Comparison of ENCODE assay signal across 10 cellular contexts in the genomic region with DNA sequence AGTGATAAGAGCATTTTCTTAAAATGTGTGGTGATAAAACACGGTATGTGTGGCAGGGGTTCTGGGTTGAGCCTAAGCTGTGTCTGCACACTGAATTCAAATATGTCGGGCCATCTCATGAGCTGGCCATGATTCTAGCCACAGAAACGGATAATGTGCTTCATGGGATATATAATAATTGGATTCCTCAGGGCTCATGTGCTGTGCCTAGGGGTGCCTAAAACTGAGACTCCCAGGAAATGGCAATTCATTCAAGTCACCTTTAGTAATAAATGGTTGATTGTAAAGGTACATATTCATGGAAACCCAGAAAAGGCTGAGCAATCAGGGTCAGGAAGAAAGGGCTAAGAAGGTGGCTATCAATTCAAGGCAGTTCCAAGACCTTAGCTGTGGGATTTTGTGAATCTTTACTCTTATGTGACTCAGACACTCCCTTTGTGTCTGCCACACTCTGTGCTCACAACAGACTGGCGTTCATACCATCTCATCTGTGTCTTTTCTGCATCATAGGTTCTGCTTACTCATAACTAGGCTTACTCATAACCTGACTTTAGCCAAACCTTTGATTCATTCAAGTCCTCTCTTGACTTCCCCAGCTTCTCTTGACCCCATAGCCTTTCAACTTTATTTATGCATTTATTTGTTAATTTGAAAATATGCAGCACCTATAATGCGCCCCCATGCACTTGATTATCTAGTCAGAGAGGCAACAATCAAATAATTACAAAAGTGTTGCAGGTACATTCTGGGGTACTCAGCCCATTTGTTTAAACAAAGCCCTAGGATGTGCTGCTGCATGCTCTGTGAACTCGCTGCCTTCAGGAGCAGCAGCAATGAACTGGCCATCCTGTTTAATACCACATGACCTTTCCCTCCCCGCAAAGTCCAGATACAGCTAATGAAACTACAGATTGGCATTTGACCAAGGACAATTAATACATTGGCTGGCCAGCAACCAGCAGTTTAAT. TPM values are rescaled to one million over a fixed set of nuclear protein-coding genes. Genes with fewer than 3 reads are reported as not detected.
DNase-seq lines count a peak whose midpoint lies in the region; ATAC-seq lines count a peak whose summit lies in the region.
"Had no signal": no experiment of that assay in that cellular context is flagged by ENCODE, and none has a peak within 500 bp of the region (broad histone marks: within the 10 kb centered on the region; RNA-seq: fewer than 3 reads in every experiment).

No MANE protein-coding gene starts in this region.

- ATAC-seq in activated CD8-positive, alpha-beta memory T cell treated with anti-CD3 and anti-CD28 coated beads, Interleukin-2, amount 10 ng/mL, durations not matched to agents 7 days and 5 days, result peak; percentile 97
- peak; percentile 94 for ATAC-seq in HG02759 (IDR thresholded peaks at IDR 0.05; ENCODE audit: unreplicated experiment)

- H3K9me3 Mint-ChIP-seq in activated CD8-positive, alpha-beta memory T cell treated with anti-CD3 and anti-CD28 coated beads, Interleukin-2, amount 10 ng/mL, durations not matched to agents 7 days and 5 days (ENCODE audit: low read depth), result no peaks in the 10 kb centered on the region
- H3K9me3 Mint-ChIP-seq: activated naive CD4-positive, alpha-beta T cell treated with anti-CD3 and anti-CD28 coated beads, Interleukin-2, amount 50 U/mL, for 24 hours had no signal

- H3K27ac Mint-ChIP-seq in activated CD8-positive, alpha-beta memory T cell treated with anti-CD3 and anti-CD28 coated beads, Interleukin-2, amount 10 ng/mL, durations not matched to agents 7 days and 5 days, result peak overlapping the region; percentile 25
- H3K27ac Mint-ChIP-seq: activated naive CD4-positive, alpha-beta T cell treated with anti-CD3 and anti-CD28 coated beads, Interleukin-2, amount 50 U/mL, for 24 hours had no signal

- no peaks in the 10 kb centered on the region for H3K27me3 Mint-ChIP-seq in activated CD8-positive, alpha-beta memory T cell treated with anti-CD3 and anti-CD28 coated beads, Interleukin-2, amount 10 ng/mL, durations not matched to agents 7 days and 5 days

- no peak overlapping the region for H3K4me3 Mint-ChIP-seq in activated CD8-positive, alpha-beta memory T cell treated with anti-CD3 and anti-CD28 coated beads, Interleukin-2, amount 10 ng/mL, durations not matched to agents 7 days and 5 days
- H3K4me3 Mint-ChIP-seq: activated naive CD4-positive, alpha-beta T cell treated with anti-CD3 and anti-CD28 coated beads, Interleukin-2, amount 50 U/mL, for 24 hours had no signal

- H3K4me1 Mint-ChIP-seq in activated CD8-positive, alpha-beta memory T cell treated with anti-CD3 and anti-CD28 coated beads, Interleukin-2, amount 10 ng/mL, durations not matched to agents 7 days and 5 days, result peaks cover 26% of the 10 kb centered on the region

- DNase-seq in activated CD8-positive, alpha-beta memory T cell treated with anti-CD3 and anti-CD28 coated beads, Interleukin-2, amount 10 ng/mL, durations not matched to agents 7 days and 5 days, result peak; percentile 54
- DNase-seq in activated CD8-positive, alpha-beta memory T cell treated with anti-CD3 and anti-CD28 coated beads, Interleukin-2, amount 50 U/mL, for 4 hours, result no peak
- DNase-seq in RPMI7951 (ENCODE audit: low read depth), result peak; percentile 87
- peak; percentile 97 for DNase-seq in kidney tubule cell (ENCODE audit: low spot score)
- no peak for DNase-seq in activated effector memory CD4-positive, alpha-beta T cell treated with anti-CD3 and anti-CD28 coated beads, Interleukin-2, amount 50 U/mL, for 16 hours
- DNase-seq in SHP77 (lab: John Stamatoyannopoulos, UW), result no peak
- DNase-seq in globus pallidus (ENCODE audit: low spot score), result no peak
- DNase-seq: DND-41 had no signal

- CTCF ChIA-PET in activated CD8-positive, alpha-beta memory T cell treated with anti-CD3 and anti-CD28 coated beads, Interleukin-2, amount 10 ng/mL, durations not matched to agents 7 days and 5 days (lab: Charles Lee), result interaction anchor here (0.7 to 1.2 kb wide), 3 partner anchors 16 to 189 kb away, joined by 3 to 5 read pairs (median 3); no protein-coding TSS in a partner anchor

- H3K36me3 Mint-ChIP-seq in activated CD8-positive, alpha-beta memory T cell treated with anti-CD3 and anti-CD28 coated beads, Interleukin-2, amount 10 ng/mL, durations not matched to agents 7 days and 5 days, result no peaks in the 10 kb centered on the region
- H3K36me3 Mint-ChIP-seq: activated naive CD4-positive, alpha-beta T cell treated with anti-CD3 and anti-CD28 coated beads, Interleukin-2, amount 50 U/mL, for 24 hours had no signal

RNA-seq across cellular contexts. Expression of a gene that starts 28.4 kb away (rescaled TPM):
- 10 to 100 TPM; 52.4 to 63.6 TPM for total RNA-seq in activated CD8-positive, alpha-beta memory T cell treated with anti-CD3 and anti-CD28 coated beads, Interleukin-2, amount 10 ng/mL, durations not matched to agents 7 days and 5 days
- 17.9 and 25.4 TPM in 2 replicates for total RNA-seq in RPMI7951 (2014; rRNA removed; shearing (Covaris generic))

Comparison
In these comparisons a context has a peak if more than half of its experiments do, and no peak if none do; other contexts are left out.
1. DNase-seq: peak in activated CD8-positive, alpha-beta memory T cell treated with anti-CD3 and anti-CD28 coated beads, Interleukin-2, amount 10 ng/mL, durations not matched to agents 7 days and 5 days (single experiment), RPMI7951 (single experiment) and kidney tubule cell (single experiment); none in activated CD8-positive, alpha-beta memory T cell treated with anti-CD3 and anti-CD28 coated beads, Interleukin-2, amount 50 U/mL, for 4 hours (single experiment), activated effector memory CD4-positive, alpha-beta T cell treated with anti-CD3 and anti-CD28 coated beads, Interleukin-2, amount 50 U/mL, for 16 hours (single experiment), SHP77 (0 of 2) and globus pallidus (single experiment).